In genomic region chr2:96965781-96966514, GRCh38 we compare ENCODE assay signal across 28 cellular contexts. TPM values are rescaled to one million over a fixed set of nuclear protein-coding genes. Genes with fewer than 3 reads are reported as not detected.
A peak's percentile ranks its signal among the peaks of the same experiment; 100 is the strongest.
DNase-seq lines count a peak whose midpoint lies in the region; ATAC-seq lines count a peak whose summit lies in the region.
"Had no signal": no experiment of that assay in that cellular context is flagged by ENCODE, and none has a peak within 500 bp of the region (broad histone marks: within the 10 kb centered on the region; RNA-seq: fewer than 3 reads in every experiment).

No MANE protein-coding gene starts in this region.

- intact Hi-C loops in activated T-helper 2 cell treated with anti-CD3 and anti-CD28 coated beads, Interferon-gamma antibody, Interleukin-2, Interleukin-4, amounts not matched to agents 10 μg/mL and 5 μg/mL and 100 μg/mL, durations not matched to agents 14 hours and 24 hours and 36 hours (cut with micrococcal nuclease), result no loop called here
- intact Hi-C loops in sciatic nerve (cut with DNase I), result no loop called here

- peaks cover 4% of the 10 kb centered on the region for H3K27me3 Mint-ChIP-seq in activated naive CD4-positive, alpha-beta T cell treated with anti-CD3 and anti-CD28 coated beads, Interleukin-2, amount 10 ng/mL, durations not matched to agents 7 days and 5 days
- peaks cover 3% of the 10 kb centered on the region for H3K27me3 Mint-ChIP-seq in activated T-helper 2 cell treated with anti-CD3 and anti-CD28 coated beads, Interferon-gamma antibody, Interleukin-2, Interleukin-4, amounts not matched to agents 10 μg/mL and 5 μg/mL and 100 μg/mL, durations not matched to agents 14 hours and 24 hours and 36 hours (ENCODE audit: low read depth)

- H3K9me3 Mint-ChIP-seq in activated naive CD4-positive, alpha-beta T cell treated with anti-CD3 and anti-CD28 coated beads, Interleukin-2, amount 10 ng/mL, durations not matched to agents 7 days and 5 days, result no peaks in the 10 kb centered on the region
- no peaks in the 10 kb centered on the region for H3K9me3 Mint-ChIP-seq in activated T-helper 2 cell treated with anti-CD3 and anti-CD28 coated beads, Interferon-gamma antibody, Interleukin-2, Interleukin-4, amounts not matched to agents 10 μg/mL and 5 μg/mL and 100 μg/mL, durations not matched to agents 14 hours and 24 hours and 36 hours
- H3K9me3 Mint-ChIP-seq: nephron, type B pancreatic cell had no signal

- CTCF ChIA-PET in activated naive CD4-positive, alpha-beta T cell treated with anti-CD3 and anti-CD28 coated beads, Interleukin-2, amount 10 ng/mL, durations not matched to agents 7 days and 5 days (lab: Charles Lee), result interaction anchor here (1.0 to 1.5 kb wide), 2 partner anchors 108 to 146 kb away, joined by 4 to 7 read pairs; partner anchors contain the start of gene ANKRD39

- no peak overlapping the region for H3K4me3 Mint-ChIP-seq in activated naive CD4-positive, alpha-beta T cell treated with anti-CD3 and anti-CD28 coated beads, Interleukin-2, amount 10 ng/mL, durations not matched to agents 7 days and 5 days
- H3K4me3 Mint-ChIP-seq in activated T-helper 2 cell treated with anti-CD3 and anti-CD28 coated beads, Interferon-gamma antibody, Interleukin-2, Interleukin-4, amounts not matched to agents 10 μg/mL and 5 μg/mL and 100 μg/mL, durations not matched to agents 14 hours and 24 hours and 36 hours (ENCODE audit: low read depth), result no peak overlapping the region
- H3K4me3 Mint-ChIP-seq: CD14-positive monocyte, nephron, type B pancreatic cell had no signal

- ATAC-seq in sciatic nerve, result no peak
- ATAC-seq in HG03159 (IDR thresholded peaks at IDR 0.05; ENCODE audit: unreplicated experiment), result no peak
- ATAC-seq: mucosa of descending colon, Right ventricle myocardium inferior had no signal

- H3K27ac Mint-ChIP-seq in activated naive CD4-positive, alpha-beta T cell treated with anti-CD3 and anti-CD28 coated beads, Interleukin-2, amount 10 ng/mL, durations not matched to agents 7 days and 5 days, result peak overlapping the region; percentile 84
- H3K27ac Mint-ChIP-seq in activated T-helper 2 cell treated with anti-CD3 and anti-CD28 coated beads, Interferon-gamma antibody, Interleukin-2, Interleukin-4, amounts not matched to agents 10 μg/mL and 5 μg/mL and 100 μg/mL, durations not matched to agents 14 hours and 24 hours and 36 hours, result peak overlapping the region; percentile 21
- H3K27ac Mint-ChIP-seq: CD14-positive monocyte, type B pancreatic cell had no signal

- DNase-seq in activated naive CD4-positive, alpha-beta T cell treated with anti-CD3 and anti-CD28 coated beads, Interleukin-2, amount 10 ng/mL, durations not matched to agents 7 days and 5 days, result no peak
- DNase-seq in activated naive CD4-positive, alpha-beta T cell (lab: John Stamatoyannopoulos, UW), result no peak
- DNase-seq in D341Med (ENCODE audit: low spot score) (peak; percentile 6), sciatic nerve (ENCODE audit: low spot score) (peak; percentile 10), NCI-H2171 treated with DMSO at 0.1 percent for 48 hours (lab: John Stamatoyannopoulos, UW) (no peak)
- no peak for DNase-seq in activated T-helper 2 cell treated with anti-CD3 and anti-CD28 coated beads, Interferon-gamma antibody, Interleukin-2, Interleukin-4, amounts not matched to agents 10 μg/mL and 5 μg/mL and 100 μg/mL, durations not matched to agents 14 hours and 24 hours and 36 hours (ENCODE audit: low spot score)
- DNase-seq: activated CD4-positive, alpha-beta T cell treated with anti-CD3 and anti-CD28 coated beads for 48 hours; activated CD8-positive, alpha-beta memory T cell treated with anti-CD3 and anti-CD28 coated beads, Interleukin-2, amount 50 U/mL, for 4 hours; caudate nucleus; cortex of kidney; effector memory CD4-positive, alpha-beta T cell; glutamatergic neuron; mammary epithelial cell; MG63; mucosa of descending colon; NCI-H1105 treated with DMSO at 0.1 percent for 48 hours; NCI-H1930; NCI-H510A treated with DMSO at 0.1 percent for 48 hours; ovary; stimulated activated naive CD4-positive, alpha-beta T cell; WERI-Rb-1 had no signal

- peaks cover 100% of the 10 kb centered on the region for H3K4me1 Mint-ChIP-seq in activated naive CD4-positive, alpha-beta T cell treated with anti-CD3 and anti-CD28 coated beads, Interleukin-2, amount 10 ng/mL, durations not matched to agents 7 days and 5 days
- peaks cover 77% of the 10 kb centered on the region for H3K4me1 Mint-ChIP-seq in activated T-helper 2 cell treated with anti-CD3 and anti-CD28 coated beads, Interferon-gamma antibody, Interleukin-2, Interleukin-4, amounts not matched to agents 10 μg/mL and 5 μg/mL and 100 μg/mL, durations not matched to agents 14 hours and 24 hours and 36 hours (ENCODE audit: low read depth)

- peaks cover 3% of the 10 kb centered on the region for H3K36me3 Mint-ChIP-seq in activated naive CD4-positive, alpha-beta T cell treated with anti-CD3 and anti-CD28 coated beads, Interleukin-2, amount 10 ng/mL, durations not matched to agents 7 days and 5 days
- H3K36me3 Mint-ChIP-seq in activated T-helper 2 cell treated with anti-CD3 and anti-CD28 coated beads, Interferon-gamma antibody, Interleukin-2, Interleukin-4, amounts not matched to agents 10 μg/mL and 5 μg/mL and 100 μg/mL, durations not matched to agents 14 hours and 24 hours and 36 hours (ENCODE audit: low read depth), result no peaks in the 10 kb centered on the region
- H3K36me3 Mint-ChIP-seq: CD14-positive monocyte, type B pancreatic cell had no signal

RNA-seq across cellular contexts. Expression of gene FAM178B, which starts 20.4 kb away (rescaled TPM):
- total RNA-seq in activated T-helper 2 cell treated with anti-CD3 and anti-CD28 coated beads, Interferon-gamma antibody, Interleukin-2, Interleukin-4, amounts not matched to agents 10 μg/mL and 5 μg/mL and 100 μg/mL, durations not matched to agents 14 hours and 24 hours and 36 hours, result not detected in 2 replicates
- 23.1 TPM for total RNA-seq in sciatic nerve
- total RNA-seq: Daoy, renal cortical epithelial cell, Right ventricle myocardium inferior had no signal

Comparison
In these comparisons a context has a peak if more than half of its experiments do, and no peak if none do; other contexts are left out.
1. DNase-seq: peak in D341Med (single experiment) and sciatic nerve (single experiment); none in activated naive CD4-positive, alpha-beta T cell treated with anti-CD3 and anti-CD28 coated beads, Interleukin-2, amount 10 ng/mL, durations not matched to agents 7 days and 5 days (single experiment), activated naive CD4-positive, alpha-beta T cell (0 of 4), activated T-helper 2 cell treated with anti-CD3 and anti-CD28 coated beads, Interferon-gamma antibody, Interleukin-2, Interleukin-4, amounts not matched to agents 10 μg/mL and 5 μg/mL and 100 μg/mL, durations not matched to agents 14 hours and 24 hours and 36 hours (single experiment) and NCI-H2171 treated with DMSO at 0.1 percent for 48 hours (single experiment).
2. RNA of gene FAM178B, which starts 20.4 kb away (total RNA-seq): 23.1 TPM in sciatic nerve (single experiment); not detected in activated T-helper 2 cell treated with anti-CD3 and anti-CD28 coated beads, Interferon-gamma antibody, Interleukin-2, Interleukin-4, amounts not matched to agents 10 μg/mL and 5 μg/mL and 100 μg/mL, durations not matched to agents 14 hours and 24 hours and 36 hours; every median in the first group is over 10 times any median in the second.